In genomic region chr14:91382712-91383111, GRCh38 we compare ENCODE assay signal across 1 cellular context.
TF ChIP-seq lines count a peak whose summit lies in the region.

No MANE protein-coding gene starts in this region.

TF ChIP-seq in GM12878, 131 proteins besides CTCF, POLR2A, EP300 and RAD21:
- TF ChIP-seq ZBTB40 (IDR thresholded peaks at IDR 0.05; ENCODE audit: borderline replicate concordance), result no peak
- no peak for TF ChIP-seq SP1 (IDR thresholded peaks at IDR 0.05; ENCODE audit: low read depth, low read length)
- no peak for TF ChIP-seq JUND (IDR thresholded peaks at IDR 0.05; ENCODE audit: low read depth, low read length)
- no peak for TF ChIP-seq CEBPB (IDR thresholded peaks at IDR 0.05; ENCODE audit: borderline replicate concordance in 1 of 2, low read depth in 2 of 2, low read length in 2 of 2)
- no peak for TF ChIP-seq ZSCAN29 (IDR thresholded peaks at IDR 0.05)
- no peak for TF ChIP-seq BHLHE40 (IDR thresholded peaks at IDR 0.05; ENCODE audit: borderline replicate concordance in 1 of 2, low read depth in 2 of 2, low read length in 1 of 2)
- no peak for TF ChIP-seq E2F4 (IDR thresholded peaks at IDR 0.05; ENCODE audit: low read depth, low read length)
- TF ChIP-seq BCLAF1 (IDR thresholded peaks at IDR 0.05), result no peak
- TF ChIP-seq KDM1A (IDR thresholded peaks at IDR 0.05; ENCODE audit: borderline replicate concordance), result no peak
- no peak for TF ChIP-seq ETV6 (conservative IDR thresholded peaks at IDR 0.05 in 1 of 2, IDR thresholded peaks at IDR 0.05 in 1 of 2; ENCODE audit: borderline replicate concordance in 1 of 2, low read depth in 1 of 2)
- TF ChIP-seq SUZ12 (IDR thresholded peaks at IDR 0.05; ENCODE audit: unreplicated experiment), result no peak
- no peak for TF ChIP-seq ZNF217 (IDR thresholded peaks at IDR 0.05)
- no peak for TF ChIP-seq NR2C1 (IDR thresholded peaks at IDR 0.05)
- TF ChIP-seq BMI1 (IDR thresholded peaks at IDR 0.05; ENCODE audit: borderline replicate concordance), result no peak
- no peak for TF ChIP-seq POLR2AphosphoS5 (IDR thresholded peaks at IDR 0.05; ENCODE audit: low read length)
- no peak for TF ChIP-seq IRF5 (IDR thresholded peaks at IDR 0.05; ENCODE audit: borderline replicate concordance)
